In the genomic region with DNA sequence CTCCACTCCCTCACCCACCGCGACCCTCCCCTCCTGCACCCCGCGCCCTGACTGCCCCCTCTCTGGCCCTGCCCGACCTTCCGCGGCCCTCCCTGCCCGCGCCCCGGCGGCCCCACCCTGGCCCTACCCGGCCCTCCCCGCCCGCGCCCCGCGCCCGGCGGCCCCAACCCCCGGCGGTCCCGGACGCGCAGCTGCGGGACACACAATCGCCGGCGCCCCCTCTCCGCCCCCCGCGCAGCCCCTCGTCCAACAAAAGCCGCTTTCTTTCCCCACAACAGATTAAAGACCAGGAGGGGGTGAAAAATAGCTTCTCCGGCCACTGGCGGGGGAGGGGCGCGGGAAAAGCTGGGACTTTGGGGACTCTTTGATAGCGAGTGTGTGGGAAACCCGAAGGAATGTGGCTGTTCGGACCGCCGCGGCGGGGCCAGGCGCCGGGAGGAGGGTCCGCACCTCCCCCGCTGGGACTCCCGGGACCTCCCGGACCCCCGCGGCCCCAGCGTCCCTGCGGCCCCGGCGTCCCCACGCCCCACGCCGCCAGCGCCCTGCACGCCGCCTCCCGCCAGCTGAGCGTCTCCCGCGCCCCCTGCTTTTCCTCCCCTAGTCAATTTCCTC, we compare ENCODE assay signal across 9 cellular contexts. TPM values are rescaled to one million over a fixed set of nuclear protein-coding genes. Genes with fewer than 3 reads are reported as not detected.
DNase-seq lines count a peak whose midpoint lies in the region; ATAC-seq, FAIRE-seq and TF ChIP-seq lines count a peak whose summit lies in the region.
"Had no signal": no experiment of that assay in that cellular context is flagged by ENCODE, and none has a peak within 500 bp of the region (broad histone marks: within the 10 kb centered on the region; RNA-seq: fewer than 3 reads in every experiment).

No MANE protein-coding gene starts in this region.

- peaks cover 49 to 69% (median 64%) of the 10 kb centered on the region in 10 experiments for H3K4me1 ChIP-seq in BLaER1 treated with 17β-estradiol and CSF1 and Interleukin-3, amounts not matched to agents 10 nM and 100 nM
- H3K4me1 ChIP-seq in RWPE2 (ENCODE audit: insufficient read depth, poor library complexity, severe bottlenecking) (no peaks in the 10 kb centered on the region), neuron (ENCODE audit: insufficient read depth, low read length) (peaks cover 26% of the 10 kb centered on the region), foreskin keratinocyte (no peaks in the 10 kb centered on the region)

- TF ChIP-seq CTCF in RWPE2 (IDR thresholded peaks at IDR 0.05; ENCODE audit: poor library complexity, severe bottlenecking) (no peak), fibroblast of the aortic adventitia (IDR thresholded peaks at IDR 0.05; ENCODE audit: insufficient read depth, low read length) (no peak), foreskin keratinocyte (conservative IDR thresholded peaks at IDR 0.05) (no peak)

- H4K20me1 ChIP-seq in BLaER1 treated with 17β-estradiol and CSF1 and Interleukin-3, amounts not matched to agents 10 nM and 100 nM, result no peaks in the 10 kb centered on the region

- H3K27me3 ChIP-seq in BLaER1 treated with 17β-estradiol and CSF1 and Interleukin-3, amounts not matched to agents 10 nM and 100 nM, result peaks cover 0 to 5% (median 0%) of the 10 kb centered on the region in 11 experiments; a peak in 2 of 22 replicates
- H3K27me3 ChIP-seq in RWPE2 (ENCODE audit: insufficient read depth, poor library complexity, severe bottlenecking) (no peaks in the 10 kb centered on the region), neuron (ENCODE audit: insufficient read depth, low read length) (no peaks in the 10 kb centered on the region), foreskin keratinocyte (peaks cover 26% of the 10 kb centered on the region)

- FAIRE-seq in GM12891 (lab: Jason Lieb, UNC), result no peak
- FAIRE-seq: endometrium had no signal

- H3K9ac ChIP-seq in BLaER1 treated with 17β-estradiol and CSF1 and Interleukin-3, amounts not matched to agents 10 nM and 100 nM, result peak overlapping the region; percentile 81 to 91 (median 86)

- no peaks in the 10 kb centered on the region for H3K36me3 ChIP-seq in BLaER1 treated with 17β-estradiol and CSF1 and Interleukin-3, amounts not matched to agents 10 nM and 100 nM
- H3K36me3 ChIP-seq in RWPE2 (ENCODE audit: low read depth) (no peaks in the 10 kb centered on the region), neuron (ENCODE audit: insufficient read depth, low read length) (no peaks in the 10 kb centered on the region)

- ATAC-seq in RWPE2 (ENCODE audit: low read depth) (0 out of 3 replicates have a peak, but pooled peaks have one; percentile 27), GM21576 (IDR thresholded peaks at IDR 0.05; ENCODE audit: unreplicated experiment) (no peak), foreskin keratinocyte (no peak)

- peak overlapping the region; percentile 52 to 76 (median 68) for H3K4me3 ChIP-seq in BLaER1 treated with 17β-estradiol and CSF1 and Interleukin-3, amounts not matched to agents 10 nM and 100 nM
- H3K4me3 ChIP-seq in RWPE2 (ENCODE audit: severe bottlenecking), result peak overlapping the region; percentile 39
- peak overlapping the region; percentile 59 for H3K4me3 ChIP-seq in fibroblast of the aortic adventitia (ENCODE audit: low read depth, low read length)
- peak overlapping the region; percentile 40 for H3K4me3 ChIP-seq in neuron (ENCODE audit: low read length)

- peak overlapping the region; percentile 92 to 99 (median 96) for H3K4me2 ChIP-seq in BLaER1 treated with 17β-estradiol and CSF1 and Interleukin-3, amounts not matched to agents 10 nM and 100 nM

- TF ChIP-seq POLR2A in GM12891 (IDR thresholded peaks at IDR 0.05; ENCODE audit: low read depth, low read length), result no peak

- H3K9me3 ChIP-seq in BLaER1 treated with 17β-estradiol and CSF1 and Interleukin-3, amounts not matched to agents 10 nM and 100 nM (replicated peaks in 1 of 11), result no peaks in the 10 kb centered on the region
- H3K9me3 ChIP-seq in RWPE2 (ENCODE audit: severe bottlenecking) (no peaks in the 10 kb centered on the region), neuron (ENCODE audit: low read length) (no peaks in the 10 kb centered on the region)

- peak overlapping the region; percentile 59 for H2AFZ ChIP-seq in neuron (ENCODE audit: low read depth, low read length)

- peak overlapping the region; percentile 79 to 93 (median 88) for H3K27ac ChIP-seq in BLaER1 treated with 17β-estradiol and CSF1 and Interleukin-3, amounts not matched to agents 10 nM and 100 nM
- H3K27ac ChIP-seq in RWPE2 (ENCODE audit: poor library complexity, severe bottlenecking) (no peak overlapping the region), foreskin keratinocyte (no peak overlapping the region)

- no peak for DNase-seq in RWPE2 (ENCODE audit: low spot score)
- DNase-seq in fibroblast of the aortic adventitia (ENCODE audit: low read depth), result no peak
- DNase-seq in NCI-H1436 treated with DMSO at 0.1 percent for 48 hours (lab: John Stamatoyannopoulos, UW), result no peak
- DNase-seq in GM12891 (ENCODE audit: insufficient read length, low spot score), result no peak
- no peak for DNase-seq in foreskin keratinocyte

TF ChIP-seq in GM12891, 5 proteins besides CTCF, POLR2A, EP300 and RAD21:
- TF ChIP-seq TAF1 (IDR thresholded peaks at IDR 0.05; ENCODE audit: low read depth, low read length), result no peak
- no peak for TF ChIP-seq SPI1 (IDR thresholded peaks at IDR 0.05; ENCODE audit: low read depth, low read length)
- TF ChIP-seq POU2F2 (IDR thresholded peaks at IDR 0.05; ENCODE audit: low read depth, low read length), result no peak
- TF ChIP-seq POLR2AphosphoS5 (IDR thresholded peaks at IDR 0.05; ENCODE audit: low read depth, low read length), result no peak
- no peak for TF ChIP-seq PAX5 (IDR thresholded peaks at IDR 0.05; ENCODE audit: insufficient read depth, low read length, severe bottlenecking)
TF ChIP-seq in GM12891: peak in this region for 0.

RNA-seq across cellular contexts. Expression of a gene that starts 8.8 kb away (rescaled TPM):
- total RNA-seq in fibroblast of the aortic adventitia (ENCODE audit: low replicate concordance), result 51.8 and 673 TPM in 2 replicates
- polyA plus RNA-seq in GM12891 (2012; ENCODE audit: low read depth, missing spikeins), result 67.3 TPM
- 7.8 and 13.0 TPM in 2 replicates for total RNA-seq in foreskin keratinocyte
- polyA plus RNA-seq in foreskin keratinocyte, result 10.2 and 17.0 TPM in 2 replicates

RNA-seq across cellular contexts. Expression of a gene that starts 37.1 kb away (rescaled TPM):
- total RNA-seq in fibroblast of the aortic adventitia (ENCODE audit: low replicate concordance) (5.6 TPM in 1 of 2 replicates, not detected in the other), foreskin keratinocyte (0.95 and 1.2 TPM in 2 replicates)
- polyA plus RNA-seq in GM12891 (2012; ENCODE audit: low read depth, missing spikeins), result 2.5 TPM
- polyA plus RNA-seq in foreskin keratinocyte, result 0.37 and 0.45 TPM in 2 replicates

Comparison
In these comparisons a context has a peak if more than half of its experiments do, and no peak if none do; other contexts are left out.
1. H3K27ac ChIP-seq: peak in BLaER1 treated with 17β-estradiol and CSF1 and Interleukin-3, amounts not matched to agents 10 nM and 100 nM (11 of 11); none in RWPE2 (single experiment) and foreskin keratinocyte (single experiment).
2. Peak in every context shown above with its lines, with median percentiles within 50 percentile points of each other: H3K4me3 ChIP-seq.